In genomic region chr5:139146809-139147742, GRCh38 we compare ENCODE assay signal across 9 cellular contexts. TPM values are rescaled to one million over a fixed set of nuclear protein-coding genes. Genes with fewer than 3 reads are reported as not detected.
A peak's percentile ranks its signal among the peaks of the same experiment; 100 is the strongest.
DNase-seq lines count a peak whose midpoint lies in the region; ATAC-seq and TF ChIP-seq lines count a peak whose summit lies in the region.
"Had no signal": no experiment of that assay in that cellular context is flagged by ENCODE, and none has a peak within 500 bp of the region (broad histone marks: within the 10 kb centered on the region; RNA-seq: fewer than 3 reads in every experiment).

No MANE protein-coding gene starts in this region.

- H4K8ac ChIP-seq in mesenchymal stem cell (ENCODE audit: low read length) = peak overlapping the region; percentile 42

- no peak overlapping the region for H3K18ac ChIP-seq in mesenchymal stem cell (ENCODE audit: low read depth in 1 of 2, low read length in 2 of 2)

- no peak overlapping the region for H4K91ac ChIP-seq in mesenchymal stem cell (ENCODE audit: low read length)

- H2BK12ac ChIP-seq in mesenchymal stem cell (ENCODE audit: low read length in 2 of 2) = no peak overlapping the region

- no peak overlapping the region for H2AFZ ChIP-seq in mesenchymal stem cell (ENCODE audit: low read depth, low read length)

- POLR2A ChIA-PET in A673 (lab: Charles Lee; ENCODE audit: low non-redundant PET) = no interaction called here

- no peak overlapping the region for H3K9ac ChIP-seq in SK-N-MC (ENCODE audit: insufficient read length)
- H3K9ac ChIP-seq in mesenchymal stem cell (ENCODE audit: low read length) = no peak overlapping the region

- no peak for TF ChIP-seq CTCF in A673 (conservative IDR thresholded peaks at IDR 0.05; ENCODE audit: low read depth, low read length)

- H3K23ac ChIP-seq in mesenchymal stem cell (ENCODE audit: low read length in 2 of 2) = no peak overlapping the region

- H3K4me3 ChIP-seq in A673 (ENCODE audit: low read depth, low read length, poor library complexity, severe bottlenecking) (no peak overlapping the region), SK-N-MC (peak overlapping the region; percentile 30; the same call in 1 of the 2 replicates), mesenchymal stem cell (ENCODE audit: insufficient read depth in 1 of 2, low read depth in 1 of 2, low read length in 2 of 2) (no peak overlapping the region)
- H3K4me3 ChIP-seq: tibial nerve had no signal

- H3K4me1 ChIP-seq in A673 (ENCODE audit: insufficient read depth, low read length, poor library complexity, severe bottlenecking) = peaks cover 19% of the 10 kb centered on the region
- H3K4me1 ChIP-seq in mesenchymal stem cell (ENCODE audit: control insufficient read depth, insufficient read depth, low read depth, low read length) = peaks cover 3% of the 10 kb centered on the region

- no peak overlapping the region for H2BK15ac ChIP-seq in mesenchymal stem cell (ENCODE audit: low read depth, poor library complexity, severe bottlenecking)

- BruUV-seq in A673 (replicated peaks; lab: Mats Ljungman, UMichigan) = no TSS peak

- H3K4me2 ChIP-seq in mesenchymal stem cell (ENCODE audit: low read length, poor library complexity, severe bottlenecking) = no peak overlapping the region

- H3K27ac ChIP-seq in A673 (ENCODE audit: low read depth, low read length, poor library complexity, severe bottlenecking) (no peak overlapping the region), SK-N-MC (peak overlapping the region; percentile 67), mesenchymal stem cell (ENCODE audit: low read length, poor library complexity, severe bottlenecking) (no peak overlapping the region)
- H3K27ac ChIP-seq: tibial nerve had no signal

- no peak overlapping the region for H3K14ac ChIP-seq in mesenchymal stem cell (ENCODE audit: low read length in 2 of 2)

- H3K9me3 ChIP-seq in A673 (ENCODE audit: low read depth, low read length, poor library complexity, severe bottlenecking) (no peaks in the 10 kb centered on the region), SK-N-MC (ENCODE audit: low read depth, low read length) (no peaks in the 10 kb centered on the region), mesenchymal stem cell (ENCODE audit: control insufficient read depth, low read length) (no peaks in the 10 kb centered on the region)
- H3K9me3 ChIP-seq: tibial nerve had no signal

- peaks cover 36% of the 10 kb centered on the region for H3K79me1 ChIP-seq in mesenchymal stem cell (replicated peaks; ENCODE audit: low read length, poor library complexity, severe bottlenecking)

- no peak overlapping the region for H2BK5ac ChIP-seq in mesenchymal stem cell (ENCODE audit: low read depth, low read length, poor library complexity, severe bottlenecking)

- ATAC-seq in GM21619 (IDR thresholded peaks at IDR 0.05; ENCODE audit: unreplicated experiment) (peak; percentile 53), GM18909 (IDR thresholded peaks at IDR 0.05; ENCODE audit: poor library complexity, unreplicated experiment) (no peak), HG02885 (IDR thresholded peaks at IDR 0.05; ENCODE audit: poor library complexity, unreplicated experiment) (no peak)

- DNase-seq in A673 (ENCODE audit: low spot score) = peak; percentile 32
- no peak for DNase-seq in SK-N-MC (ENCODE audit: low read depth, low spot score)
- DNase-seq in mesenchymal stem cell = no peak
- DNase-seq in UCSD-AML1 (lab: John Stamatoyannopoulos, UW; ENCODE audit: unreplicated experiment) = no peak
- no peak for DNase-seq in activated CD4-positive, alpha-beta T cell treated with anti-CD3 and anti-CD28 coated beads for 4 hours

- peak overlapping the region in 1 of 2 experiments; percentile 47 for H3K4ac ChIP-seq in mesenchymal stem cell (ENCODE audit: low read depth in 1 of 2, low read length in 2 of 2)

- H3K36me3 ChIP-seq in A673 (ENCODE audit: insufficient read depth, low read length, poor library complexity, severe bottlenecking) (no peaks in the 10 kb centered on the region), SK-N-MC (ENCODE audit: insufficient read depth, low read length) (no peaks in the 10 kb centered on the region), mesenchymal stem cell (ENCODE audit: control insufficient read depth in 1 of 2, insufficient read depth in 2 of 2, low read depth in 1 of 2, low read length in 2 of 2) (no peaks in the 10 kb centered on the region)
- H3K36me3 ChIP-seq: tibial nerve had no signal

- no peaks in the 10 kb centered on the region for H3K27me3 ChIP-seq in A673 (replicated peaks; ENCODE audit: insufficient read depth, low read depth, low read length, poor library complexity)
- no peaks in the 10 kb centered on the region for H3K27me3 ChIP-seq in mesenchymal stem cell (ENCODE audit: control insufficient read depth in 1 of 2, insufficient read depth in 1 of 2, low read length in 2 of 2)
- H3K27me3 ChIP-seq: tibial nerve had no signal

- H2BK120ac ChIP-seq in mesenchymal stem cell (ENCODE audit: low read depth, low read length) = no peak overlapping the region

- intact Hi-C loops in A673 (cut with micrococcal nuclease; ENCODE audit: unreplicated experiment) = no loop called here

- WGBS in mesenchymal stem cell = 90% methylated on average over 1 of the region's 2 CpGs

- CTCF ChIA-PET in A673 (lab: Charles Lee) = interaction anchor here (0.5 kb wide), 1 partner anchor 276 kb away, joined by 7 read pairs; no protein-coding TSS in a partner anchor

- H2AK5ac ChIP-seq in mesenchymal stem cell (ENCODE audit: low read length, severe bottlenecking) = no peak overlapping the region

RNA-seq across cellular contexts. Expression of gene SIL1, which starts 51.1 kb away (rescaled TPM):
- total RNA-seq in A673 (2021) = 18.7 and 22.0 TPM in 2 replicates
- polyA plus RNA-seq in mesenchymal stem cell (2013, experiment 1 of 2) = 53.2 TPM
- polyA plus RNA-seq in mesenchymal stem cell (2013, experiment 2 of 2) = 52.4 TPM
